ENCODE assay signal across 10 cellular contexts in the genomic region with DNA sequence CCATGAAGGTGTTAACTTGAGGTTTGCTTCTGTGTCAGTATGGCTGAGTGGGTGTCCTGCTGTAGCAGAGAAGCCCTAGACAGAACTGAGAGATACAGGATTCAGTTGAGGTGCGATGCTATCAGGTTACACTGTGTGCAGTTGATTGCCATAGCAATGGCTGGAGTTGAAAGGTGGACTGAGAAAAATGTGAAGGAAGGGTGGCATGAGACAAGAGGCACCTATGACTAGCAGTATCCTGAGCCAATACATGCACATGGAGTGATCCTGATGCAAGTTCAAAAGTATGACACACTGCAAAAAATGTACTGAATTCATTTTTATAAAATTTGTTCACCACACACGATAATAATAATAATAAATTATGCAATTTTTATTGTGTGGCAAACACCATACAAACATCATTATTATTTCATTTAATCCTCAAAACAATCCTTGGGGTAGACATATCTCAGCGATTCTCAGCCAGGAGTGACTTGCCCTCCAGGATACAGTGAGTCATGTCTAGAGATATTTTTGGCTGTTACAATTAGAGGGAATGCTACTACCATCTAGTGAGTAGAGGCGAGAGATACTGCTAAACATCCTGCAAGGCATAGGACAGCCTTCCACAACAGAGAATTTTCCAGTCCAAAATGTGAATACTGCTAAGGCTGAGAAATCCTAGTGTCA. TPM values are rescaled to one million over a fixed set of nuclear protein-coding genes. Genes with fewer than 3 reads are reported as not detected.
DNase-seq lines count a peak whose midpoint lies in the region; ATAC-seq and TF ChIP-seq lines count a peak whose summit lies in the region.
"Had no signal": no experiment of that assay in that cellular context is flagged by ENCODE, and none has a peak within 500 bp of the region (broad histone marks: within the 10 kb centered on the region; RNA-seq: fewer than 3 reads in every experiment).

No MANE protein-coding gene starts in this region.

- peak; percentile 55 for DNase-seq in Daoy (ENCODE audit: low read depth)
- DNase-seq in NCI-H69 (lab: John Stamatoyannopoulos, UW), result peak; percentile 31
- DNase-seq in NCI-H446 (lab: John Stamatoyannopoulos, UW), result no peak
- DNase-seq in Peyer's patch, result no peak
- no peak for DNase-seq in SK-N-DZ (ENCODE audit: low spot score)
- DNase-seq: effector memory CD4-positive, alpha-beta T cell had no signal

- TF ChIP-seq POLR2A in Peyer's patch (IDR thresholded peaks at IDR 0.05), result no peak

- H3K4me1 ChIP-seq in neutrophil (ENCODE audit: control insufficient read depth in 1 of 2, insufficient read depth in 1 of 2, low read depth in 1 of 2, low read length in 1 of 2) (peaks cover 40 to 47% of the 10 kb centered on the region in 2 experiments), Peyer's patch (peaks cover 0 to 7% (median 0%) of the 10 kb centered on the region in 4 donors)

- TF ChIP-seq CTCF in neutrophil (IDR thresholded peaks at IDR 0.05) (no peak), Peyer's patch (IDR thresholded peaks at IDR 0.05) (peak in 1 of 6 experiments; percentile 18)

- H3K36me3 ChIP-seq in neutrophil (no peaks in the 10 kb centered on the region), Peyer's patch (no peaks in the 10 kb centered on the region)

- ATAC-seq in esophagus mucosa, result peak; percentile 91
- no peak for ATAC-seq in HG03460 (IDR thresholded peaks at IDR 0.05; ENCODE audit: unreplicated experiment)

- H3K4me3 ChIP-seq in neutrophil (ENCODE audit: low read depth in 1 of 2, low read length in 1 of 2) (no peak overlapping the region), Peyer's patch (no peak overlapping the region)

- H3K27me3 ChIP-seq in neutrophil (no peaks in the 10 kb centered on the region), Peyer's patch (no peaks in the 10 kb centered on the region)

- H3K9me3 ChIP-seq in neutrophil, result no peaks in the 10 kb centered on the region
- H3K9me3 ChIP-seq in Peyer's patch, result no peaks in the 10 kb centered on the region

- H3K27ac ChIP-seq in neutrophil (peak overlapping the region; percentile 56), Peyer's patch (no peak overlapping the region)

RNA-seq across cellular contexts. Expression of a gene that starts 3.9 kb away (rescaled TPM):
- total RNA-seq in Daoy (2014; rRNA removed; shearing (Covaris generic)), result 0.74 and 1.2 TPM in 2 replicates
- total RNA-seq in esophagus mucosa (0.80 TPM), Peyer's patch (10 to 100 TPM in 3 of 4 donors, 1 to 10 TPM in 1; 5.0 to 20.4 (median 14.5) TPM)
- 0.14 and 0.41 TPM in 2 replicates for polyA plus RNA-seq in SK-N-DZ (2014; cell fraction: cytosol; rRNA removed)
- polyA plus RNA-seq in SK-N-DZ (2014; cell fraction: nucleus; rRNA removed), result 0.07 and 0.35 TPM in 2 replicates

RNA-seq across cellular contexts. Expression of a gene that starts 19.6 kb away (rescaled TPM):
- 2.5 TPM in 2 replicates for total RNA-seq in Daoy (2014; rRNA removed; shearing (Covaris generic))
- 1.4 TPM for total RNA-seq in esophagus mucosa
- total RNA-seq in Peyer's patch, result 10 to 100 TPM in 3 of 4 donors, 1 to 10 TPM in 1; 9.1 to 34.3 (median 25.4) TPM
- 1.3 TPM in 2 replicates for polyA plus RNA-seq in SK-N-DZ (2014; cell fraction: cytosol; rRNA removed)
- 0.76 and 1.5 TPM in 2 replicates for polyA plus RNA-seq in SK-N-DZ (2014; cell fraction: nucleus; rRNA removed)

RNA-seq across cellular contexts. Expression of a gene that starts 51.1 kb away (rescaled TPM):
- total RNA-seq in Daoy (2014; rRNA removed; shearing (Covaris generic)), result not detected in 2 replicates
- total RNA-seq in esophagus mucosa, result not detected
- not detected for total RNA-seq in Peyer's patch
- not detected in 2 replicates for polyA plus RNA-seq in SK-N-DZ (2014; cell fraction: cytosol; rRNA removed)
- polyA plus RNA-seq in SK-N-DZ (2014; cell fraction: nucleus; rRNA removed), result not detected in 2 replicates
- total RNA-seq: activated CD8-positive, alpha-beta memory T cell treated with anti-CD3 and anti-CD28 coated beads for 36 hours had no signal

Comparison
In these comparisons a context has a peak if more than half of its experiments do, and no peak if none do; other contexts are left out.
1. DNase-seq: peak in Daoy (single experiment) and NCI-H69 (single experiment); none in NCI-H446 (0 of 2), Peyer's patch (0 of 3) and SK-N-DZ (single experiment).